ENCODE assay signal across 23 cellular contexts in the genomic region with DNA sequence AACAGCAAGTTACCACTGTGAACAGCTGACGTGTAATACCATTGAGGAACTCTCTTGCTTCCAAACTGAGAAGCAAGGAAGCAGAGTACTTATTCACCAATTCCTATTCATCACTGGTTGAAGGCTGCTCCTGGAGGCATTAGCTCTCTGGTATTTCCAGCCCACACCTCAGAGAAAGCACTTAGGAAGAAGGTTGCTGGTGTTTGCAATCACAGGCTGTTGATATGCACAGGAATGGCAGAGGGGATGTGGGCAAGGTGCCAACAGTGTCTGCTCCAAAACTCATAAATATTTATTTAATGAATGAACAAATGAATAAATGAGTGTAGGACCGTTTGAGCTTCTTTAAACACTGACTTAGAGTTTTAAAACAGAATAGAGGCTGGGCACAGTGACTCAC. TPM values are rescaled to one million over a fixed set of nuclear protein-coding genes. Genes with fewer than 3 reads are reported as not detected.
DNase-seq lines count a peak whose midpoint lies in the region; ATAC-seq, FAIRE-seq and TF ChIP-seq lines count a peak whose summit lies in the region.
"Had no signal": no experiment of that assay in that cellular context is flagged by ENCODE, and none has a peak within 500 bp of the region (broad histone marks: within the 10 kb centered on the region; RNA-seq: fewer than 3 reads in every experiment).

No MANE protein-coding gene starts in this region.

- H3K18ac ChIP-seq in H1 (ENCODE audit: extremely low read depth, low read length) = no peak overlapping the region

- no peak for TF ChIP-seq CTCF in RWPE2 (IDR thresholded peaks at IDR 0.05; ENCODE audit: poor library complexity, severe bottlenecking)
- no peak for TF ChIP-seq CTCF in H1 (IDR thresholded peaks at IDR 0.05; ENCODE audit: control extremely low read depth in 1 of 3, insufficient read depth in 1 of 3, low read depth in 1 of 3, low read length in 3 of 3)
- TF ChIP-seq CTCF in mesothelial cell of epicardium (IDR thresholded peaks at IDR 0.05; ENCODE audit: unreplicated experiment) = no peak

- no peak overlapping the region for H3K4ac ChIP-seq in H1 (replicated peaks; ENCODE audit: insufficient read length, low read depth, low read length)

- no peak overlapping the region for H2BK15ac ChIP-seq in H1 (ENCODE audit: low read length)

- H4K8ac ChIP-seq in H1 (ENCODE audit: extremely low read depth, insufficient read depth, low read length) = no peak overlapping the region

- H3K4me1 ChIP-seq in RWPE2 (ENCODE audit: insufficient read depth, poor library complexity, severe bottlenecking) (no peaks in the 10 kb centered on the region), H1 (replicated peaks in 1 of 4; ENCODE audit: control insufficient read depth in 3 of 4, insufficient read depth in 4 of 4, low read length in 3 of 4) (peaks cover 0 to 5% (median 3%) of the 10 kb centered on the region in 4 experiments; a peak in 4 of 7 replicates)
- no peaks in the 10 kb centered on the region for H3K4me1 ChIP-seq in effector memory CD4-positive, alpha-beta T cell (ENCODE audit: control insufficient read depth, insufficient read depth, low read length, poor library complexity, severe bottlenecking)
- H3K4me1 ChIP-seq: Peyer's patch had no signal

- H3K4me2 ChIP-seq in H1 (ENCODE audit: insufficient read depth in 1 of 2, low read depth in 2 of 2, low read length in 2 of 2) = no peak overlapping the region
- H3K4me2 ChIP-seq: BLaER1 treated with 17β-estradiol and CSF1 and Interleukin-3, amounts not matched to agents 10 nM and 100 nM; KMS-11 had no signal

- H4K20me1 ChIP-seq in H1 (replicated peaks in 1 of 2; ENCODE audit: control insufficient read depth in 1 of 2, insufficient read depth in 2 of 2, low read length in 2 of 2) = no peaks in the 10 kb centered on the region
- H4K20me1 ChIP-seq: BLaER1 treated with 17β-estradiol and CSF1 and Interleukin-3, amounts not matched to agents 10 nM and 100 nM had no signal

- H3K27me3 Mint-ChIP-seq in mesothelial cell of epicardium (ENCODE audit: low read depth) = peaks cover 26% of the 10 kb centered on the region

- H3K79me1 ChIP-seq in H1 (ENCODE audit: low read depth, low read length) = no peaks in the 10 kb centered on the region

- no peaks in the 10 kb centered on the region; the same call in 1 of the 2 replicates for H3K23me2 ChIP-seq in H1 (ENCODE audit: low read depth, low read length)

- no peaks in the 10 kb centered on the region for H3K9me3 ChIP-seq in RWPE2 (ENCODE audit: severe bottlenecking)
- 0 out of 4 replicates have a peak, but pooled peaks cover 0 to 2% of the 10 kb centered on the region in 2 experiments for H3K9me3 ChIP-seq in H1 (ENCODE audit: insufficient read depth in 2 of 2, low read depth in 1 of 2, low read length in 1 of 2)
- peaks cover 4% of the 10 kb centered on the region for H3K9me3 ChIP-seq in effector memory CD4-positive, alpha-beta T cell (ENCODE audit: control insufficient read depth, low read length)
- H3K9me3 ChIP-seq: Peyer's patch had no signal

- H3K4me1 Mint-ChIP-seq in mesothelial cell of epicardium = peaks cover 17% of the 10 kb centered on the region

- peaks cover 26% of the 10 kb centered on the region for H3K9me3 Mint-ChIP-seq in mesothelial cell of epicardium

- H3K27ac ChIP-seq in RWPE2 (ENCODE audit: poor library complexity, severe bottlenecking) (no peak overlapping the region), H1 (ENCODE audit: low read depth, low read length) (no peak overlapping the region)
- no peak overlapping the region for H3K27ac ChIP-seq in effector memory CD4-positive, alpha-beta T cell (ENCODE audit: insufficient read depth, low read length, poor library complexity, severe bottlenecking)
- H3K27ac ChIP-seq: 22Rv1; BLaER1 treated with 17β-estradiol and CSF1 and Interleukin-3, amounts not matched to agents 10 nM and 100 nM; KMS-11; Peyer's patch had no signal

- H2BK5ac ChIP-seq in H1 (ENCODE audit: low read depth, low read length) = no peak overlapping the region

- CTCF ChIA-PET in H1 (lab: Charles Lee; ENCODE audit: partially characterized antibody) = interaction anchor here (0.6 to 1.9 kb wide), 3 partner anchors 18 to 37 kb away, joined by 3 to 5 read pairs (median 4); no protein-coding TSS in a partner anchor

- H3K4me3 Mint-ChIP-seq in mesothelial cell of epicardium = no peak overlapping the region

- peak; percentile 39 for DNase-seq in DMS 273 (lab: John Stamatoyannopoulos, UW; ENCODE audit: unreplicated experiment)
- no peak for DNase-seq in DMS 273 treated with DMSO at 0.1 percent for 48 hours (lab: John Stamatoyannopoulos, UW)
- DNase-seq in RWPE2 (ENCODE audit: low spot score) = peak; percentile 3
- DNase-seq in H1 (ENCODE audit: low read depth in 1 of 2, low spot score in 2 of 2) = no peak
- DNase-seq in mesothelial cell of epicardium (ENCODE audit: low spot score in 2 of 2, unreplicated experiment in 2 of 2) = peak in 1 of 2 experiments; percentile 54
- DNase-seq in effector memory CD4-positive, alpha-beta T cell = no peak
- DNase-seq: GF-D8, GOT3, NCI-H1092, NCI-H1694, Peyer's patch, SIG-M5, SW 1271 had no signal

- TF ChIP-seq POLR2A in H1 (IDR thresholded peaks at IDR 0.05; ENCODE audit: control extremely low read depth in 1 of 2, low read depth in 2 of 2, low read length in 2 of 2) = no peak

- H2BK120ac ChIP-seq in H1 (replicated peaks; ENCODE audit: low read depth, low read length) = no peak overlapping the region

- H3K56ac ChIP-seq in H1 (replicated peaks; ENCODE audit: insufficient read length, low read depth, low read length) = no peak overlapping the region

- no peak overlapping the region for H3K14ac ChIP-seq in H1 (ENCODE audit: insufficient read length)

- POLR2A ChIA-PET in H1 (lab: Charles Lee; ENCODE audit: partially characterized antibody) = interaction anchor here (0.6 to 1.1 kb wide), 2 partner anchors 9 to 196 kb away, joined by 3 read pairs; no protein-coding TSS in a partner anchor

- no peaks in the 10 kb centered on the region for H3K79me2 ChIP-seq in H1 (ENCODE audit: control insufficient read depth in 1 of 2, insufficient read depth in 2 of 2, low read length in 2 of 2)

- no peaks in the 10 kb centered on the region for H3K36me3 Mint-ChIP-seq in mesothelial cell of epicardium

- H2AK5ac ChIP-seq in H1 (ENCODE audit: low read depth, low read length) = no peak overlapping the region

- no peak for TF ChIP-seq EP300 in H1 (IDR thresholded peaks at IDR 0.05; ENCODE audit: borderline replicate concordance in 1 of 2, low read depth in 2 of 2, low read length in 2 of 2)

- H4K91ac ChIP-seq in H1 (replicated peaks; ENCODE audit: insufficient read length, low read length) = no peak overlapping the region

- peaks cover 3% of the 10 kb centered on the region for H3K27me3 ChIP-seq in RWPE2 (ENCODE audit: insufficient read depth, poor library complexity, severe bottlenecking)
- H3K27me3 ChIP-seq in H1 (replicated peaks in 1 of 4; ENCODE audit: control insufficient read depth in 3 of 4, extremely low read depth in 1 of 4, insufficient read depth in 3 of 4, low read length in 3 of 4) = no peaks in the 10 kb centered on the region
- H3K27me3 ChIP-seq in effector memory CD4-positive, alpha-beta T cell (replicated peaks; ENCODE audit: control insufficient read depth, insufficient read depth, low read length, poor library complexity, severe bottlenecking) = peaks cover 5% of the 10 kb centered on the region
- H3K27me3 ChIP-seq: BLaER1 treated with 17β-estradiol and CSF1 and Interleukin-3, amounts not matched to agents 10 nM and 100 nM; Peyer's patch had no signal

- no peak overlapping the region for H4K5ac ChIP-seq in H1 (ENCODE audit: insufficient read length, low read depth, low read length)

- no peak overlapping the region for H3K9ac ChIP-seq in H1 (replicated peaks in 1 of 4; ENCODE audit: extremely low read depth in 1 of 4, low read depth in 3 of 4, low read length in 3 of 4)
- H3K9ac ChIP-seq: BLaER1 treated with 17β-estradiol and CSF1 and Interleukin-3, amounts not matched to agents 10 nM and 100 nM; KMS-11 had no signal

- H3K23ac ChIP-seq in H1 (ENCODE audit: insufficient read length) = no peak overlapping the region

- H2BK12ac ChIP-seq in H1 (ENCODE audit: low read depth, low read length) = no peak overlapping the region

- FAIRE-seq in H1 (lab: Jason Lieb, UNC) = no peak
- FAIRE-seq: GM12891, GM18507, HepG2 had no signal

- H3K4me3 ChIP-seq in RWPE2 (ENCODE audit: severe bottlenecking) (no peak overlapping the region), H1 (ENCODE audit: extremely low read depth in 1 of 4, insufficient read depth in 2 of 4, low read depth in 3 of 4, low read length in 4 of 4) (no peak overlapping the region)
- H3K4me3 ChIP-seq in effector memory CD4-positive, alpha-beta T cell (ENCODE audit: insufficient read depth, low read depth, low read length, poor library complexity, severe bottlenecking) = no peak overlapping the region
- H3K4me3 ChIP-seq: BLaER1 treated with 17β-estradiol and CSF1 and Interleukin-3, amounts not matched to agents 10 nM and 100 nM; Peyer's patch had no signal

- peak overlapping the region; percentile 37 for H3K27ac Mint-ChIP-seq in mesothelial cell of epicardium

- ATAC-seq in RWPE2 (ENCODE audit: low read depth) = no peak
- no peak for ATAC-seq in GM21381 (IDR thresholded peaks at IDR 0.05; ENCODE audit: unreplicated experiment)
- no peak for ATAC-seq in SK-N-SH treated with all-trans-retinoic acid at 6 μM for 48 hours
- ATAC-seq: HepG2 had no signal

- no peak for TF ChIP-seq RAD21 in H1 (IDR thresholded peaks at IDR 0.05 in 1 of 2, conservative IDR thresholded peaks at IDR 0.05 in 1 of 2; ENCODE audit: low read depth in 2 of 2, low read length in 2 of 2)

- WGBS in H1 (ENCODE audit: extremely low coverage in 1 of 2, insufficient coverage in 1 of 2, insufficient read length in 1 of 2, insufficient replicate concordance in 2 of 2, low coverage in 1 of 2, low lambda C conversion rate in 2 of 2, missing lambda C conversion rate in 1 of 2), 2 experiments = 67% methylated on average over 2 of the region's 2 CpGs; no CpG with 5 or more reads in 1 of the 2 experiments

- H3K36me3 ChIP-seq in RWPE2 (ENCODE audit: low read depth) (no peaks in the 10 kb centered on the region), H1 (ENCODE audit: control insufficient read depth in 2 of 4, insufficient read depth in 4 of 4, low read length in 3 of 4) (no peaks in the 10 kb centered on the region)
- H3K36me3 ChIP-seq in effector memory CD4-positive, alpha-beta T cell (ENCODE audit: control insufficient read depth, insufficient read depth, low read length) = no peaks in the 10 kb centered on the region
- H3K36me3 ChIP-seq: BLaER1 treated with 17β-estradiol and CSF1 and Interleukin-3, amounts not matched to agents 10 nM and 100 nM; Peyer's patch had no signal

- peak overlapping the region; percentile 85; the same call in 1 of the 2 replicates for H2AFZ ChIP-seq in H1 (ENCODE audit: low read length)

- H2BK20ac ChIP-seq in H1 (ENCODE audit: low read length) = no peak overlapping the region

RNA-seq across cellular contexts. Expression of gene RRBP1, which starts 6.9 kb away (rescaled TPM):
- 153 and 157 TPM in 2 replicates for total RNA-seq in H1 (2021; fragmentation: NEBNext Ultra II Directional; extraction: Animal tissue kit (Norgen Biotek cat#: 25700))
- polyA plus RNA-seq in H1 (2011; rRNA removed) = 15.9 and 20.2 TPM in 2 replicates
- 37.4 TPM for polyA plus RNA-seq in H1 (2011; cell fraction: cytosol; rRNA removed)
- 71.6 TPM for polyA plus RNA-seq in H1 (2011; cell fraction: nucleus; rRNA removed)
- 82.9 to 111 TPM (median 107 TPM) in 4 replicates for polyA plus RNA-seq in H1 (2012, experiment 1 of 2)
- polyA plus RNA-seq in H1 (2012, experiment 2 of 2) = 24.2 TPM
- polyA plus RNA-seq in H1 (2013, experiment 1 of 2) = 178 TPM
- 185 TPM for polyA plus RNA-seq in H1 (2013, experiment 2 of 2)
- polyA minus RNA-seq in H1 (2011; rRNA and poly(A)+ RNA removed) = 25.7 and 32.9 TPM in 2 replicates
- 45.1 TPM for polyA minus RNA-seq in H1 (2011; cell fraction: cytosol; rRNA and poly(A)+ RNA removed)
- 40.6 TPM for polyA minus RNA-seq in H1 (2011; cell fraction: nucleus; rRNA and poly(A)+ RNA removed)
- total RNA-seq in mesothelial cell of epicardium = 211 to 212 TPM (median 211 TPM) in 3 replicates

RNA-seq across cellular contexts. Expression of gene BANF2, which starts 10.8 kb away (rescaled TPM):
- not detected in 2 replicates for total RNA-seq in H1 (2021; fragmentation: NEBNext Ultra II Directional; extraction: Animal tissue kit (Norgen Biotek cat#: 25700))
- polyA plus RNA-seq in H1 (2011; rRNA removed) = not detected in 2 replicates
- polyA plus RNA-seq in H1 (2011; cell fraction: cytosol; rRNA removed) = not detected
- polyA plus RNA-seq in H1 (2011; cell fraction: nucleus; rRNA removed) = not detected
- not detected in 4 replicates for polyA plus RNA-seq in H1 (2012, experiment 1 of 2)
- polyA plus RNA-seq in H1 (2012, experiment 2 of 2) = not detected
- polyA plus RNA-seq in H1 (2013, experiment 1 of 2) = not detected
- not detected for polyA plus RNA-seq in H1 (2013, experiment 2 of 2)
- not detected in 2 replicates for polyA minus RNA-seq in H1 (2011; rRNA and poly(A)+ RNA removed)
- polyA minus RNA-seq in H1 (2011; cell fraction: cytosol; rRNA and poly(A)+ RNA removed) = not detected
- polyA minus RNA-seq in H1 (2011; cell fraction: nucleus; rRNA and poly(A)+ RNA removed) = not detected
- not detected in 3 replicates for total RNA-seq in mesothelial cell of epicardium
- total RNA-seq: Daoy, MCF 10A, Peyer's patch had no signal
- polyA plus RNA-seq: HepG2 had no signal

Comparison
In these comparisons a context has a peak if more than half of its experiments do, and no peak if none do; other contexts are left out.
1. DNase-seq: peak in DMS 273 (single experiment) and RWPE2 (single experiment); none in DMS 273 treated with DMSO at 0.1 percent for 48 hours (single experiment), H1 (0 of 2) and effector memory CD4-positive, alpha-beta T cell (0 of 3).